ENCODE assay signal across 22 cellular contexts in the genomic region with DNA sequence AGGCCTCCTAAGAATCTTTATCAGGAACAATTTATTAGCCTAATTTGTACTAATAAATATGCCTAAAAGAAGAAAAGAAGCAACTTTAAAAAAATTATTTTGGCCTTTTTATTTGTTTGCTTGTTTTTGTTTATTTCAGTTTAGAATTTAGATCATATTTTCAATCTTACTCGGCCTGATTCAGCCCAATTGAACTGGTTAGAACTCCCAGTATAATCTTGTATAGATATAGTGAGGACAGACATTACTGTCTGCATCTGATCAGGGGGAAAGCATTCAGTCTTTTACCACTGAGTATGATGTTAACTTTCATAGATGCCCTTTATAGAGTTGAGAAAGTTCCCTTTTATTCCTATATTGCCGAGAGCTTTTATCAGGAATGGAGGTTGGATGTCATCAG. TPM values are rescaled to one million over a fixed set of nuclear protein-coding genes. Genes with fewer than 3 reads are reported as not detected.
DNase-seq lines count a peak whose midpoint lies in the region; ATAC-seq, FAIRE-seq and TF ChIP-seq lines count a peak whose summit lies in the region.
"Had no signal": no experiment of that assay in that cellular context is flagged by ENCODE, and none has a peak within 500 bp of the region (broad histone marks: within the 10 kb centered on the region; RNA-seq: fewer than 3 reads in every experiment).

No MANE protein-coding gene starts in this region.

- no peak for DNase-seq in GM12892 (ENCODE audit: insufficient read length)
- peak; percentile 30 for DNase-seq in OCI-M1 (lab: John Stamatoyannopoulos, UW)
- no peak for DNase-seq in activated naive CD4-positive, alpha-beta T cell treated with anti-CD3 and anti-CD28 coated beads for 36 hours
- no peak for DNase-seq in left ventricle myocardium superior
- no peak for DNase-seq in activated CD8-positive, alpha-beta memory T cell treated with anti-CD3 and anti-CD28 coated beads, Interleukin-2, amount 50 U/mL, for 48 hours
- DNase-seq: AML-193; Caco-2; Calu3; CD4-positive, alpha-beta T cell; CD8-positive, alpha-beta T cell; DMS79 treated with DMSO at 0.1 percent for 48 hours; GF-D8 had no signal

- peaks cover 3% of the 10 kb centered on the region for H3K27me3 Mint-ChIP-seq in activated naive CD4-positive, alpha-beta T cell treated with anti-CD3 and anti-CD28 coated beads for 36 hours (ENCODE audit: low read depth)

- H2AFZ ChIP-seq in KMS-11 (ENCODE audit: low read depth) (no peak overlapping the region), parathyroid adenoma (no peak overlapping the region)

- H3K9me3 ChIP-seq in parathyroid adenoma (ENCODE audit: control insufficient read depth, low read length): no peaks in the 10 kb centered on the region
- H3K9me3 ChIP-seq: A549, Caco-2 had no signal

- intact Hi-C loops in activated naive CD4-positive, alpha-beta T cell treated with anti-CD3 and anti-CD28 coated beads for 36 hours (cut with micrococcal nuclease): no loop called here
- intact Hi-C loops in left ventricle myocardium superior (cut with micrococcal nuclease): no loop called here

- CTCF ChIA-PET in activated naive CD4-positive, alpha-beta T cell treated with anti-CD3 and anti-CD28 coated beads for 36 hours (lab: Charles Lee): interaction anchor here (0.9 kb wide), 1 partner anchor 30 kb away, joined by 3 read pairs; no protein-coding TSS in a partner anchor

- H3K4me2 ChIP-seq in KMS-11: peak overlapping the region; percentile 19
- H3K4me2 ChIP-seq in parathyroid adenoma (ENCODE audit: low read length): no peak overlapping the region
- H3K4me2 ChIP-seq: A549; BLaER1 treated with 17β-estradiol and CSF1 and Interleukin-3, amounts not matched to agents 10 nM and 100 nM had no signal

- H3K4me3 ChIP-seq in KMS-11 (IDR thresholded peaks at IDR 0.05; ENCODE audit: insufficient read depth, low read depth, low read length): no peak overlapping the region
- H3K4me3 ChIP-seq in parathyroid adenoma (ENCODE audit: low read depth, low read length): no peak overlapping the region
- H3K4me3 ChIP-seq: A549; BLaER1 treated with 17β-estradiol and CSF1 and Interleukin-3, amounts not matched to agents 10 nM and 100 nM had no signal

- H3K27ac ChIP-seq in KMS-11 (no peak overlapping the region), parathyroid adenoma (peak overlapping the region; percentile 94)
- H3K27ac ChIP-seq: 22Rv1, A549, C4-2B had no signal

- TF ChIP-seq CTCF in KMS-11 (conservative IDR thresholded peaks at IDR 0.05; ENCODE audit: low read depth, low read length) (no peak), parathyroid adenoma (IDR thresholded peaks at IDR 0.05) (no peak)

- H3K79me2 ChIP-seq in KMS-11 (ENCODE audit: insufficient read depth, low read depth) (no peaks in the 10 kb centered on the region), parathyroid adenoma (peaks cover 36% of the 10 kb centered on the region)

- H3K4me1 ChIP-seq in KMS-11 (ENCODE audit: low read depth, poor library complexity, severe bottlenecking) (peaks cover 44% of the 10 kb centered on the region), parathyroid adenoma (peaks cover 67% of the 10 kb centered on the region)
- H3K4me1 ChIP-seq: A549, Caco-2 had no signal

- H3K4me1 Mint-ChIP-seq in activated naive CD4-positive, alpha-beta T cell treated with anti-CD3 and anti-CD28 coated beads for 36 hours (ENCODE audit: low read depth): peaks cover 33% of the 10 kb centered on the region

- no peak for TF ChIP-seq POLR2A in GM12892 (IDR thresholded peaks at IDR 0.05; ENCODE audit: low read depth, low read length)

- H3K9ac ChIP-seq in KMS-11 (no peak overlapping the region), parathyroid adenoma (no peak overlapping the region)
- H3K9ac ChIP-seq: BLaER1 treated with 17β-estradiol and CSF1 and Interleukin-3, amounts not matched to agents 10 nM and 100 nM had no signal

- no peaks in the 10 kb centered on the region for H3K9me3 Mint-ChIP-seq in activated naive CD4-positive, alpha-beta T cell treated with anti-CD3 and anti-CD28 coated beads for 36 hours
- H3K9me3 Mint-ChIP-seq: CD4-positive, alpha-beta T cell; CD8-positive, alpha-beta T cell had no signal

- H4K20me1 ChIP-seq in KMS-11 (ENCODE audit: insufficient read depth): no peaks in the 10 kb centered on the region
- H4K20me1 ChIP-seq: BLaER1 treated with 17β-estradiol and CSF1 and Interleukin-3, amounts not matched to agents 10 nM and 100 nM had no signal

- H3K27ac Mint-ChIP-seq in activated naive CD4-positive, alpha-beta T cell treated with anti-CD3 and anti-CD28 coated beads for 36 hours: no peak overlapping the region
- H3K27ac Mint-ChIP-seq: B cell; CD4-positive, alpha-beta T cell; CD8-positive, alpha-beta T cell had no signal

- FAIRE-seq in GM12892 (lab: Jason Lieb, UNC): peak; percentile 9
- FAIRE-seq: A549, D721Med, G401.6 had no signal

- H3K27me3 ChIP-seq in KMS-11 (ENCODE audit: insufficient read depth, low read depth) (no peaks in the 10 kb centered on the region), parathyroid adenoma (ENCODE audit: control insufficient read depth, insufficient read depth, low read length) (no peaks in the 10 kb centered on the region)
- H3K27me3 ChIP-seq: BLaER1 treated with 17β-estradiol and CSF1 and Interleukin-3, amounts not matched to agents 10 nM and 100 nM had no signal

- H3K4me3 Mint-ChIP-seq in activated naive CD4-positive, alpha-beta T cell treated with anti-CD3 and anti-CD28 coated beads for 36 hours: no peak overlapping the region
- H3K4me3 Mint-ChIP-seq: B cell; CD4-positive, alpha-beta T cell; CD8-positive, alpha-beta T cell had no signal

- H3K36me3 Mint-ChIP-seq in activated naive CD4-positive, alpha-beta T cell treated with anti-CD3 and anti-CD28 coated beads for 36 hours (ENCODE audit: low read depth): no peaks in the 10 kb centered on the region
- H3K36me3 Mint-ChIP-seq: CD8-positive, alpha-beta T cell had no signal

- H3K36me3 ChIP-seq in KMS-11 (ENCODE audit: insufficient read depth): no peaks in the 10 kb centered on the region
- no peaks in the 10 kb centered on the region for H3K36me3 ChIP-seq in parathyroid adenoma (ENCODE audit: control insufficient read depth, insufficient read depth, low read length)
- H3K36me3 ChIP-seq: BLaER1 treated with 17β-estradiol and CSF1 and Interleukin-3, amounts not matched to agents 10 nM and 100 nM had no signal

- ATAC-seq in left ventricle myocardium superior: no peak
- ATAC-seq: A549; CD8-positive, alpha-beta T cell had no signal

RNA-seq across cellular contexts. Expression of gene CSTA, which starts 56.0 kb away (rescaled TPM):
- polyA plus RNA-seq in GM12892 (2012; ENCODE audit: missing spikeins): 0.68 TPM
- not detected for total RNA-seq in activated naive CD4-positive, alpha-beta T cell treated with anti-CD3 and anti-CD28 coated beads for 36 hours
- 1.5 TPM for total RNA-seq in left ventricle myocardium superior
- total RNA-seq: A172; B cell; Calu3; CD8-positive, alpha-beta T cell had no signal
